8 cellular contexts compared by ENCODE assay signal in the genomic region with DNA sequence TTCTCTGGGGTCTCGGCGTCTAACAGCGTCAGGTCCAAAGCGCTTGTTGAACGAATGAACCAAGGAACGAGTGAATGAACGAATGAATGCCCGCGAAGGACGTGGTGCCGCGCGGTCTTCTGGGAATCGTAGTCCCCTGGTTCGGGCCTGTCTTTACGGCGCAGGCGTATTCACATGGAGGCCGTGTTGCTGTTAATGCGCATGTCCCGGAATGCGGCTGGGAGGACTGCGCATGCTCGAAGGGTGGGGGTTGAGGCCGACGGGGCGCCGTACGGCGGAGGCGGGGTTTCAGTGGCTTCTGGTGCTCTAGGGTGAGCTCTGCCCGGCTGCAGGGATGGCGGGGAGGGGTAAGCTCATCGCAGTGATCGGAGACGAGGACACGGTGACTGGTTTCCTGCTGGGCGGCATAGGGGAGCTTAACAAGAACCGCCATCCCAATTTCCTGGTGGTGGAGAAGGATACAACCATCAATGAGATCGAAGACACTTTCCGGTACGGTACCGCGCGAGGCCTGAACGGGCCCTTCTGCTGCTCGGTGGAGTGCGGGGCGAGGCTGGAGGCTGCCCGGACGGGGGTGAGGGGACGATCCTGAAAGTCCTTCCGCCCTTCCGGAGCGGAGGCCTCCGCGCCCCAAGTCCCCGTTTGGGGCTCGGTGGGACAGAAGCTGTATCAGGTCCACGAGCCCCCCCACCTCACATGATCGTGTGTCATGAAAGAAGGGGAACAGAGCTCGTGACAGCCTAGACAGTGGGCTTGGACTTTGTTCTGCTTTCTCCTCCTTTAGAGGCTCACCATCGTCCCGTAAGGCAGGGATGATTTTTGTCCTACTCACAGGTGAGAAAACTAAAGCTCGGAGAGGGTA. TPM values are rescaled to one million over a fixed set of nuclear protein-coding genes. Genes with fewer than 3 reads are reported as not detected.
DNase-seq lines count a peak whose midpoint lies in the region; ATAC-seq lines count a peak whose summit lies in the region.

A gene with protein sequence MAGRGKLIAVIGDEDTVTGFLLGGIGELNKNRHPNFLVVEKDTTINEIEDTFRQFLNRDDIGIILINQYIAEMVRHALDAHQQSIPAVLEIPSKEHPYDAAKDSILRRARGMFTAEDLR (plus strand): TSS at position 286 of the 862 bp plus-strand sequence. CDS start 49 bp downstream, at position 335.

- peak; percentile 93 for DNase-seq in CMK (ENCODE audit: low read depth)
- DNase-seq in HT-29 (ENCODE audit: low spot score), result peak; percentile 100
- DNase-seq in NOMO-1 (lab: John Stamatoyannopoulos, UW; ENCODE audit: unreplicated experiment in 2 of 2), result peak; percentile 82 to 91
- DNase-seq in effector CD8-positive, alpha-beta T cell (lab: John Stamatoyannopoulos, UW), result peak; percentile 99
- DNase-seq in lung microvascular endothelial cell (ENCODE audit: low read depth in 2 of 2), result peak; percentile 97 to 98
- peak; percentile 98 to 99 (median 98) for DNase-seq in stimulated activated CD4-positive, alpha-beta T cell treated with anti-CD3 and anti-CD28 coated beads, TNF-alpha, amount 100 ng/mL, for 48 hours (ENCODE audit: low read depth in 3 of 3)

- CTCF ChIA-PET in activated CD8-positive, alpha-beta memory T cell treated with anti-CD3 and anti-CD28 coated beads for 36 hours (lab: Charles Lee), result interaction anchor here (1.5 to 2.3 kb wide), 3 partner anchors 10 to 21 kb away, joined by 5 to 16 read pairs (median 7); no protein-coding TSS in a partner anchor

- POLR2A ChIA-PET in activated CD8-positive, alpha-beta memory T cell treated with anti-CD3 and anti-CD28 coated beads for 36 hours (lab: Charles Lee), result interaction anchor here (1.1 to 1.5 kb wide), 3 partner anchors 23 to 192 kb away, joined by 3 to 4 read pairs (median 3); a partner anchor contains a TSS

- peak; percentile 79 for ATAC-seq in GM19468 (IDR thresholded peaks at IDR 0.05; ENCODE audit: extremely low read depth, unreplicated experiment)

RNA-seq across cellular contexts. Expression of the gene that starts here (rescaled TPM):
- total RNA-seq in HT-29 (2014; rRNA removed; shearing (Covaris generic)), result 94.9 and 128 TPM in 2 replicates
- total RNA-seq in activated CD8-positive, alpha-beta memory T cell treated with anti-CD3 and anti-CD28 coated beads for 36 hours, result 100 to 1,000 TPM; 145 to 152 TPM
- 86.5 and 97.6 TPM in 2 replicates for total RNA-seq in lung microvascular endothelial cell

Comparison
In these comparisons a context has a peak if more than half of its experiments do, and no peak if none do; other contexts are left out.
1. Peak in every context shown above with its lines: DNase-seq and ATAC-seq.